22 cellular contexts compared by ENCODE assay signal in genomic region chr9:132036521-132036920, GRCh38.
"Had no signal": no experiment of that assay in that cellular context is flagged by ENCODE, and none has a peak within 500 bp of the region (broad histone marks: within the 10 kb centered on the region; RNA-seq: fewer than 3 reads in every experiment).

No MANE protein-coding gene starts in this region.

- H3K4me1 ChIP-seq: pancreas, right lobe of liver, tibial nerve had no signal

- DNase-seq: dorsolateral prefrontal cortex; effector CD4-positive, alpha-beta T cell; hypothalamus; immature natural killer cell; islet precursor cell; kidney glomerular epithelial cell; left colon; left ventricle myocardium superior; lower lobe of right lung; naive thymus-derived CD8-positive, alpha-beta T cell; pancreas; right lobe of liver; small intestine; stimulated activated CD4-positive, alpha-beta T cell treated with anti-CD3 and anti-CD28 coated beads, Interleukin-15, amount 100 ng/mL, for 24 hours; stimulated activated CD4-positive, alpha-beta T cell treated with anti-CD3 and anti-CD28 coated beads, Interleukin-2, amount 100 ng/mL, for 48 hours; stimulated activated naive B cell treated with anti-CD40 and anti-IgM and Interleukin-4, amounts not matched to agents 10 μg/mL and 1 μg/mL and 100 μg/mL, for 72 hours; upper lobe of right lung; uterus had no signal

- H3K27ac Mint-ChIP-seq: stimulated activated naive B cell treated with anti-CD40 and anti-IgM and Interleukin-4, amounts not matched to agents 10 μg/mL and 1 μg/mL and 100 μg/mL, for 72 hours; stimulated activated naive CD8-positive, alpha-beta T cell treated with anti-CD3 and anti-CD28 coated beads, Interleukin-15, Interleukin-2, amounts not matched to agents 100 ng/mL and 50 ng/mL, for 24 hours had no signal

- H3K9me3 ChIP-seq: lower lobe of right lung, neutrophil, pancreas, right lobe of liver, thoracic aorta, tibial nerve, upper lobe of right lung, uterus had no signal

- H3K27ac ChIP-seq: lower lobe of right lung, neutrophil, pancreas, right lobe of liver, thoracic aorta, tibial nerve, upper lobe of right lung, uterus had no signal

- ATAC-seq: left colon; left ventricle myocardium superior; lower lobe of right lung; naive thymus-derived CD8-positive, alpha-beta T cell; right lobe of liver; stimulated activated naive B cell treated with anti-CD40 and anti-IgM and Interleukin-4, amounts not matched to agents 10 μg/mL and 1 μg/mL and 100 μg/mL, for 72 hours; upper lobe of right lung had no signal

- H3K27me3 Mint-ChIP-seq: naive thymus-derived CD8-positive, alpha-beta T cell; stimulated activated naive B cell treated with anti-CD40 and anti-IgM and Interleukin-4, amounts not matched to agents 10 μg/mL and 1 μg/mL and 100 μg/mL, for 72 hours; stimulated activated naive CD8-positive, alpha-beta T cell treated with anti-CD3 and anti-CD28 coated beads, Interleukin-15, Interleukin-2, amounts not matched to agents 100 ng/mL and 50 ng/mL, for 24 hours had no signal

- H3K36me3 Mint-ChIP-seq: immature natural killer cell had no signal

- H3K4me3 Mint-ChIP-seq: immature natural killer cell; naive thymus-derived CD8-positive, alpha-beta T cell; stimulated activated naive B cell treated with anti-CD40 and anti-IgM and Interleukin-4, amounts not matched to agents 10 μg/mL and 1 μg/mL and 100 μg/mL, for 72 hours; stimulated activated naive CD8-positive, alpha-beta T cell treated with anti-CD3 and anti-CD28 coated beads, Interleukin-15, Interleukin-2, amounts not matched to agents 100 ng/mL and 50 ng/mL, for 24 hours had no signal

- H3K9me3 Mint-ChIP-seq: immature natural killer cell; naive thymus-derived CD8-positive, alpha-beta T cell; stimulated activated naive B cell treated with anti-CD40 and anti-IgM and Interleukin-4, amounts not matched to agents 10 μg/mL and 1 μg/mL and 100 μg/mL, for 72 hours; stimulated activated naive CD8-positive, alpha-beta T cell treated with anti-CD3 and anti-CD28 coated beads, Interleukin-15, Interleukin-2, amounts not matched to agents 100 ng/mL and 50 ng/mL, for 24 hours had no signal

- H3K27me3 ChIP-seq: dorsolateral prefrontal cortex, neutrophil, pancreas, right lobe of liver, tibial nerve, upper lobe of right lung, uterus had no signal
